11 cellular contexts compared by ENCODE assay signal in the genomic region with DNA sequence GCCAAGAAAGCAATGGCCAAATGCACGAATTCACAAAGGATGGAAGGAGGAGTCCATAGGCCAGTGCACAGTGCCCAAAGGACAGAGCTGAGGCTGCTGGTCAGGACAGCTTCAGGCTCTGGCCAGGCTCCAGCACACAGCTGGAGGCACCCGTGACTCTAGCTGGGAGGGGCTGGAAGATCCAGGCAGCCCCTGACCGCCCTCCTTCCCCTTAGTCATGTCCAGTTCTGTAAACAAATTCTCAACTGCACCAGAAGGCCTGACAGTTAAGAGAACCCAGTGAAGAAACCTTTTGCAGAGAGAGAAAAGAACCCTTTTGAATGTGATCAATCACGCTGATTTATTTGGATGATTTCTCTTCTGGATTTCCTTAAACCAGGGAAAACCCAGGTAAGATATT. TPM values are rescaled to one million over a fixed set of nuclear protein-coding genes. Genes with fewer than 3 reads are reported as not detected.
DNase-seq lines count a peak whose midpoint lies in the region; ATAC-seq and TF ChIP-seq lines count a peak whose summit lies in the region.
"Had no signal": no experiment of that assay in that cellular context is flagged by ENCODE, and none has a peak within 500 bp of the region (broad histone marks: within the 10 kb centered on the region; RNA-seq: fewer than 3 reads in every experiment).

No MANE protein-coding gene starts in this region.

- peak overlapping the region in 1 of 5 experiments; percentile 54 for H3K4me3 Mint-ChIP-seq in brain
- H3K4me3 Mint-ChIP-seq in activated CD8-positive, alpha-beta T cell treated with anti-CD3 and anti-CD28 coated beads for 36 hours = no peak overlapping the region
- H3K4me3 Mint-ChIP-seq: T-helper 1 cell treated with Interleukin-12 subunit alpha and Interleukin-12 subunit beta and Interleukin-4 antibody, amounts not matched to agents 30 μg/mL and 1 μg/mL, for 36 hours had no signal

- TF ChIP-seq CTCF in brain (conservative IDR thresholded peaks at IDR 0.05) (no peak), kidney epithelial cell (IDR thresholded peaks at IDR 0.05; ENCODE audit: insufficient read depth, low read length, poor library complexity, severe bottlenecking) (no peak), suprapubic skin (IDR thresholded peaks at IDR 0.05) (no peak)
- TF ChIP-seq CTCF in activated CD8-positive, alpha-beta T cell treated with anti-CD3 and anti-CD28 coated beads for 36 hours (IDR thresholded peaks at IDR 0.05) = no peak

- H3K27ac ChIP-seq in suprapubic skin = peak overlapping the region; percentile 63
- H3K27ac ChIP-seq: thoracic aorta had no signal

- peaks cover 5% of the 10 kb centered on the region for H3K27me3 Mint-ChIP-seq in brain
- H3K27me3 Mint-ChIP-seq in activated CD8-positive, alpha-beta T cell treated with anti-CD3 and anti-CD28 coated beads for 36 hours = peaks cover 2% of the 10 kb centered on the region

- H3K4me3 ChIP-seq in kidney epithelial cell (ENCODE audit: low read depth, low read length) = no peak overlapping the region
- no peak overlapping the region for H3K4me3 ChIP-seq in suprapubic skin
- H3K4me3 ChIP-seq: HAP-1, thoracic aorta had no signal

- intact Hi-C loops in activated CD8-positive, alpha-beta T cell treated with anti-CD3 and anti-CD28 coated beads for 36 hours (cut with micrococcal nuclease) = no loop called here

- POLR2A ChIA-PET in activated CD8-positive, alpha-beta T cell treated with anti-CD3 and anti-CD28 coated beads for 36 hours (lab: Charles Lee) = interaction anchor here (1.3 to 2.3 kb wide), 2 partner anchors 8 to 17 kb away, joined by 4 to 8 read pairs; partner anchors contain the start of gene YWHAQ

- TF ChIP-seq POLR2A in suprapubic skin (IDR thresholded peaks at IDR 0.05) = no peak

- peaks cover 53% of the 10 kb centered on the region for H3K4me1 Mint-ChIP-seq in brain
- H3K4me1 Mint-ChIP-seq in activated CD8-positive, alpha-beta T cell treated with anti-CD3 and anti-CD28 coated beads for 36 hours (ENCODE audit: low read depth) = peaks cover 6% of the 10 kb centered on the region

- H3K9me3 Mint-ChIP-seq in brain = peaks cover 0 to 7% (median 0%) of the 10 kb centered on the region in 5 experiments
- H3K9me3 Mint-ChIP-seq in activated CD8-positive, alpha-beta T cell treated with anti-CD3 and anti-CD28 coated beads for 36 hours = no peaks in the 10 kb centered on the region
- H3K9me3 Mint-ChIP-seq: T-helper 1 cell treated with Interleukin-12 subunit alpha and Interleukin-12 subunit beta and Interleukin-4 antibody, amounts not matched to agents 30 μg/mL and 1 μg/mL, for 36 hours had no signal

- H3K9me3 ChIP-seq in suprapubic skin = no peaks in the 10 kb centered on the region
- H3K9me3 ChIP-seq: HAP-1, thoracic aorta had no signal

- peaks cover 23% of the 10 kb centered on the region for H3K4me1 ChIP-seq in suprapubic skin

- DNase-seq in HS-27A (ENCODE audit: low read depth) (peak; percentile 65), kidney epithelial cell (ENCODE audit: low read depth) (peak; percentile 77), suprapubic skin (ENCODE audit: low spot score in 2 of 2) (peak in 1 of 2 donors; percentile 88)
- DNase-seq in stimulated activated naive CD8-positive, alpha-beta T cell treated with anti-CD3 and anti-CD28 coated beads, Interleukin-15, Interleukin-2, amounts not matched to agents 100 U/mL and 50 U/mL, for 24 hours = no peak
- DNase-seq in activated CD8-positive, alpha-beta T cell treated with anti-CD3 and anti-CD28 coated beads for 36 hours = no peak
- DNase-seq in stimulated activated CD4-positive, alpha-beta T cell treated with anti-CD3 and anti-CD28 coated beads, Interleukin-2, amount 100 ng/mL, for 24 hours = no peak

- peak overlapping the region in 3 of 5 experiments; percentile 46 to 79 (median 62) for H3K27ac Mint-ChIP-seq in brain
- no peak overlapping the region for H3K27ac Mint-ChIP-seq in activated CD8-positive, alpha-beta T cell treated with anti-CD3 and anti-CD28 coated beads for 36 hours
- H3K27ac Mint-ChIP-seq: T-helper 1 cell treated with Interleukin-12 subunit alpha and Interleukin-12 subunit beta and Interleukin-4 antibody, amounts not matched to agents 30 μg/mL and 1 μg/mL, for 36 hours had no signal

- CTCF ChIA-PET in activated CD8-positive, alpha-beta T cell treated with anti-CD3 and anti-CD28 coated beads for 36 hours (lab: Charles Lee) = interaction anchor here (1.0 to 1.7 kb wide), 4 partner anchors 9 to 175 kb away, joined by 3 read pairs; no protein-coding TSS in a partner anchor

- H3K36me3 Mint-ChIP-seq in brain = no peaks in the 10 kb centered on the region
- no peaks in the 10 kb centered on the region for H3K36me3 Mint-ChIP-seq in activated CD8-positive, alpha-beta T cell treated with anti-CD3 and anti-CD28 coated beads for 36 hours (ENCODE audit: low read depth)

- H3K36me3 ChIP-seq in kidney epithelial cell (ENCODE audit: control insufficient read depth, insufficient read depth, low read length) (no peaks in the 10 kb centered on the region), suprapubic skin (no peaks in the 10 kb centered on the region)
- H3K36me3 ChIP-seq: HAP-1, thoracic aorta had no signal

- WGBS in suprapubic skin = 45% methylated on average over 4 of the region's 4 CpGs

- TF ChIP-seq EP300 in suprapubic skin (IDR thresholded peaks at IDR 0.05) = no peak

- no peak for ATAC-seq in GM21723 (IDR thresholded peaks at IDR 0.05; ENCODE audit: unreplicated experiment)
- no peak for ATAC-seq in stimulated activated naive CD8-positive, alpha-beta T cell treated with anti-CD3 and anti-CD28 coated beads, Interleukin-15, Interleukin-2, amounts not matched to agents 100 U/mL and 50 U/mL, for 24 hours
- ATAC-seq in activated CD8-positive, alpha-beta T cell treated with anti-CD3 and anti-CD28 coated beads for 36 hours = no peak

- H3K27me3 ChIP-seq in kidney epithelial cell (ENCODE audit: control insufficient read depth, insufficient read depth, low read length) (no peaks in the 10 kb centered on the region), suprapubic skin (no peaks in the 10 kb centered on the region)

RNA-seq across cellular contexts. Expression of gene YWHAQ, which starts 7.7 kb away (rescaled TPM):
- 483 TPM for polyA plus RNA-seq in brain (ENCODE audit: insufficient read depth, low read depth, low replicate concordance)
- 246 and 284 TPM in 2 replicates for total RNA-seq in kidney epithelial cell
- total RNA-seq in suprapubic skin = 100 to 1,000 TPM in 3 of 4 donors, 10 to 100 TPM in 1; 84.6 to 172 (median 165) TPM
- 100 to 1,000 TPM; 341 to 368 TPM for total RNA-seq in activated CD8-positive, alpha-beta T cell treated with anti-CD3 and anti-CD28 coated beads for 36 hours

Comparison
In these comparisons a context has a peak if more than half of its experiments do, and no peak if none do; other contexts are left out.
1. DNase-seq: peak in HS-27A (single experiment) and kidney epithelial cell (single experiment); none in stimulated activated naive CD8-positive, alpha-beta T cell treated with anti-CD3 and anti-CD28 coated beads, Interleukin-15, Interleukin-2, amounts not matched to agents 100 U/mL and 50 U/mL, for 24 hours (single experiment), activated CD8-positive, alpha-beta T cell treated with anti-CD3 and anti-CD28 coated beads for 36 hours (single experiment) and stimulated activated CD4-positive, alpha-beta T cell treated with anti-CD3 and anti-CD28 coated beads, Interleukin-2, amount 100 ng/mL, for 24 hours (0 of 2).